In genomic region chr5:177004961-177005360, GRCh38 we compare ENCODE assay signal across 9 cellular contexts. TPM values are rescaled to one million over a fixed set of nuclear protein-coding genes. Genes with fewer than 3 reads are reported as not detected.
DNase-seq lines count a peak whose midpoint lies in the region; ATAC-seq and TF ChIP-seq lines count a peak whose summit lies in the region.
"Had no signal": no experiment of that assay in that cellular context is flagged by ENCODE, and none has a peak within 500 bp of the region (broad histone marks: within the 10 kb centered on the region; RNA-seq: fewer than 3 reads in every experiment).

No MANE protein-coding gene starts in this region.

- TF ChIP-seq CTCF in left ventricle myocardium inferior (IDR thresholded peaks at IDR 0.05; ENCODE audit: borderline replicate concordance) (no peak), astrocyte of the cerebellum (IDR thresholded peaks at IDR 0.05; ENCODE audit: low read depth, low read length, missing control alignments) (no peak)

- H3K4me2 ChIP-seq in mesenchymal stem cell (ENCODE audit: low read length, poor library complexity, severe bottlenecking): peak overlapping the region; percentile 75

- no peak overlapping the region for H2AFZ ChIP-seq in mesenchymal stem cell (ENCODE audit: low read depth, low read length)

- peak overlapping the region; percentile 98 for H3K4me3 ChIP-seq in left ventricle myocardium inferior
- H3K4me3 ChIP-seq in astrocyte of the cerebellum (ENCODE audit: low read depth, low read length): peak overlapping the region; percentile 87
- H3K4me3 ChIP-seq in mesenchymal stem cell (ENCODE audit: insufficient read depth in 1 of 2, low read depth in 1 of 2, low read length in 2 of 2): peak overlapping the region in 1 of 2 experiments; percentile 90
- H3K4me3 ChIP-seq in urinary bladder (ENCODE audit: low read depth, low read length): peak overlapping the region; percentile 95

- H3K36me3 ChIP-seq in left ventricle myocardium inferior: no peaks in the 10 kb centered on the region
- no peaks in the 10 kb centered on the region for H3K36me3 ChIP-seq in mesenchymal stem cell (ENCODE audit: control insufficient read depth in 1 of 2, insufficient read depth in 2 of 2, low read depth in 1 of 2, low read length in 2 of 2)
- no peaks in the 10 kb centered on the region for H3K36me3 ChIP-seq in urinary bladder (ENCODE audit: insufficient read depth)

- H2AK5ac ChIP-seq in mesenchymal stem cell (ENCODE audit: low read length, severe bottlenecking): no peak overlapping the region

- no peak overlapping the region for H3K23ac ChIP-seq in mesenchymal stem cell (ENCODE audit: low read length in 2 of 2)

- H3K79me1 ChIP-seq in mesenchymal stem cell (replicated peaks; ENCODE audit: low read length, poor library complexity, severe bottlenecking): peaks cover 2% of the 10 kb centered on the region

- H3K14ac ChIP-seq in mesenchymal stem cell (ENCODE audit: low read length in 2 of 2): no peak overlapping the region

- in situ Hi-C loops in astrocyte of the cerebellum (cut with HindIII; ENCODE audit: low sequenced_read_pairs): no loop called here

- H3K27ac ChIP-seq in left ventricle myocardium inferior (replicated peaks) (no peak overlapping the region), mesenchymal stem cell (ENCODE audit: low read length, poor library complexity, severe bottlenecking) (no peak overlapping the region), urinary bladder (ENCODE audit: low read depth) (no peak overlapping the region)

- H4K91ac ChIP-seq in mesenchymal stem cell (ENCODE audit: low read length): no peak overlapping the region

- no peak overlapping the region for H3K18ac ChIP-seq in mesenchymal stem cell (ENCODE audit: low read depth in 1 of 2, low read length in 2 of 2)

- peaks cover 66% of the 10 kb centered on the region for H3K4me1 ChIP-seq in left ventricle myocardium inferior
- peaks cover 8% of the 10 kb centered on the region for H3K4me1 ChIP-seq in mesenchymal stem cell (ENCODE audit: control insufficient read depth, insufficient read depth, low read depth, low read length)
- H3K4me1 ChIP-seq in urinary bladder (ENCODE audit: insufficient read depth): no peaks in the 10 kb centered on the region

- peak overlapping the region; percentile 94 for H3K9ac ChIP-seq in mesenchymal stem cell (ENCODE audit: low read length)

- no peak overlapping the region for H3K4ac ChIP-seq in mesenchymal stem cell (ENCODE audit: low read depth in 1 of 2, low read length in 2 of 2)

- intact Hi-C loops in left ventricle myocardium inferior (cut with micrococcal nuclease): no loop called here
- intact Hi-C loops in left ventricle myocardium superior (cut with micrococcal nuclease): no loop called here
- intact Hi-C loops in posterior cingulate gyrus (cut with DNase I): no loop called here

- no peak for ATAC-seq in left ventricle myocardium superior
- no peak for ATAC-seq in GM21786 (IDR thresholded peaks at IDR 0.05; ENCODE audit: unreplicated experiment)
- no peak for ATAC-seq in GM19328 (IDR thresholded peaks at IDR 0.05; ENCODE audit: unreplicated experiment)

- DNase-seq in left ventricle myocardium inferior: no peak
- no peak for DNase-seq in left ventricle myocardium superior
- DNase-seq in astrocyte of the cerebellum (ENCODE audit: low read depth): no peak
- no peak for DNase-seq in mesenchymal stem cell
- no peak for DNase-seq in posterior cingulate gyrus
- DNase-seq: GOT3 had no signal

- no peak overlapping the region for H2BK15ac ChIP-seq in mesenchymal stem cell (ENCODE audit: low read depth, poor library complexity, severe bottlenecking)

- no peak overlapping the region for H2BK5ac ChIP-seq in mesenchymal stem cell (ENCODE audit: low read depth, low read length, poor library complexity, severe bottlenecking)

- no peak overlapping the region for H2BK120ac ChIP-seq in mesenchymal stem cell (ENCODE audit: low read depth, low read length)

- 95% methylated on average over 8 of the region's 10 CpGs for WGBS in mesenchymal stem cell
- WGBS in urinary bladder: 93% methylated on average over 10 of the region's 10 CpGs

- H3K27me3 ChIP-seq in left ventricle myocardium inferior (ENCODE audit: low read depth): no peaks in the 10 kb centered on the region
- H3K27me3 ChIP-seq in mesenchymal stem cell (ENCODE audit: control insufficient read depth in 1 of 2, insufficient read depth in 1 of 2, low read length in 2 of 2): no peaks in the 10 kb centered on the region

- no peak overlapping the region for H4K8ac ChIP-seq in mesenchymal stem cell (ENCODE audit: low read length)

- no peak overlapping the region for H2BK12ac ChIP-seq in mesenchymal stem cell (ENCODE audit: low read length in 2 of 2)

- H3K9me3 ChIP-seq in left ventricle myocardium inferior (replicated peaks) (no peaks in the 10 kb centered on the region), mesenchymal stem cell (ENCODE audit: control insufficient read depth, low read length) (no peaks in the 10 kb centered on the region)

RNA-seq across cellular contexts. Expression of gene UIMC1, which starts 1.6 kb away (rescaled TPM):
- total RNA-seq in left ventricle myocardium inferior: 30.7 TPM
- 32.9 TPM for total RNA-seq in left ventricle myocardium superior
- polyA plus RNA-seq in mesenchymal stem cell (2013, experiment 1 of 2): 16.5 TPM
- 17.8 TPM for polyA plus RNA-seq in mesenchymal stem cell (2013, experiment 2 of 2)
- 48.9 TPM for total RNA-seq in urinary bladder
- 36.3 TPM for polyA plus RNA-seq in urinary bladder

RNA-seq across cellular contexts. Expression of gene ZNF346, which starts 17.5 kb away (rescaled TPM):
- total RNA-seq in left ventricle myocardium inferior (8.5 TPM), left ventricle myocardium superior (8.3 TPM), urinary bladder (21.8 TPM)
- polyA plus RNA-seq in mesenchymal stem cell (2013, experiment 1 of 2): 8.8 TPM
- 9.3 TPM for polyA plus RNA-seq in mesenchymal stem cell (2013, experiment 2 of 2)
- polyA plus RNA-seq in urinary bladder: 12.4 TPM
